ENCODE assay signal across 18 cellular contexts in genomic region chr21:38914071-38914491, GRCh38.
DNase-seq lines count a peak whose midpoint lies in the region; ATAC-seq and TF ChIP-seq lines count a peak whose summit lies in the region.
"Had no signal": no experiment of that assay in that cellular context is flagged by ENCODE, and none has a peak within 500 bp of the region (broad histone marks: within the 10 kb centered on the region; RNA-seq: fewer than 3 reads in every experiment).

No MANE protein-coding gene starts in this region.

- H4K91ac ChIP-seq in mesenchymal stem cell (ENCODE audit: low read length) = peak overlapping the region; percentile 14

- peak overlapping the region in 1 of 2 experiments; percentile 5 for H3K14ac ChIP-seq in mesenchymal stem cell (ENCODE audit: low read length in 2 of 2)

- no peak overlapping the region for H2BK15ac ChIP-seq in mesenchymal stem cell (ENCODE audit: low read depth, poor library complexity, severe bottlenecking)

- H3K18ac ChIP-seq in mesenchymal stem cell (ENCODE audit: low read depth in 1 of 2, low read length in 2 of 2) = peak overlapping the region; percentile 23 to 76

- H3K36me3 Mint-ChIP-seq in activated T-helper 2 cell treated with anti-CD3 and anti-CD28 coated beads, Interferon-gamma antibody, Interleukin-2, Interleukin-4, amounts not matched to agents 10 μg/mL and 5 μg/mL and 100 μg/mL, durations not matched to agents 14 hours and 24 hours and 36 hours (ENCODE audit: low read depth) = no peaks in the 10 kb centered on the region
- H3K36me3 Mint-ChIP-seq: activated naive CD8-positive, alpha-beta T cell treated with anti-CD3 and anti-CD28 coated beads, Interleukin-2, amount 10 ng/mL, durations not matched to agents 7 days and 5 days; brain; CD14-positive monocyte; stimulated activated naive B cell treated with anti-CD40 and anti-IgM and Interleukin-4, amounts not matched to agents 10 μg/mL and 1 μg/mL and 100 μg/mL, for 72 hours had no signal

- H3K9ac ChIP-seq in duodenal mucosa (ENCODE audit: low read depth in 1 of 2, low read length in 2 of 2) (peak overlapping the region; percentile 67 to 78), mesenchymal stem cell (ENCODE audit: low read length) (no peak overlapping the region)
- H3K9ac ChIP-seq: SK-N-SH had no signal

- H3K36me3 ChIP-seq in duodenal mucosa (ENCODE audit: control insufficient read depth in 1 of 2, insufficient read depth in 2 of 2, low read length in 2 of 2) = no peaks in the 10 kb centered on the region
- no peaks in the 10 kb centered on the region for H3K36me3 ChIP-seq in mesenchymal stem cell (ENCODE audit: control insufficient read depth in 1 of 2, insufficient read depth in 2 of 2, low read depth in 1 of 2, low read length in 2 of 2)

- no peak overlapping the region for H3K27ac Mint-ChIP-seq in activated T-helper 2 cell treated with anti-CD3 and anti-CD28 coated beads, Interferon-gamma antibody, Interleukin-2, Interleukin-4, amounts not matched to agents 10 μg/mL and 5 μg/mL and 100 μg/mL, durations not matched to agents 14 hours and 24 hours and 36 hours
- H3K27ac Mint-ChIP-seq: activated naive CD8-positive, alpha-beta T cell treated with anti-CD3 and anti-CD28 coated beads, Interleukin-2, amount 10 ng/mL, durations not matched to agents 7 days and 5 days; activated T-helper 1 cell treated with anti-CD3 and anti-CD28 coated beads, Interleukin-12 subunit alpha, Interleukin-12 subunit beta, Interleukin-2, Interleukin-4 antibody, amounts not matched to agents 30 ng/mL and 10 ng/mL and 1 ng/mL, durations not matched to agents 14 hours and 24 hours and 36 hours; stimulated activated naive B cell treated with anti-CD40 and anti-IgM and Interleukin-4, amounts not matched to agents 10 μg/mL and 1 μg/mL and 100 μg/mL, for 72 hours had no signal

- H3K27me3 ChIP-seq in duodenal mucosa (ENCODE audit: control insufficient read depth in 1 of 2, insufficient read depth in 2 of 2, low read length in 2 of 2) (no peaks in the 10 kb centered on the region), mesenchymal stem cell (ENCODE audit: control insufficient read depth in 1 of 2, insufficient read depth in 1 of 2, low read length in 2 of 2) (peaks cover 0 to 31% of the 10 kb centered on the region in 2 experiments)

- H2AFZ ChIP-seq in mesenchymal stem cell (ENCODE audit: low read depth, low read length) = no peak overlapping the region

- H3K9me3 Mint-ChIP-seq in activated T-helper 2 cell treated with anti-CD3 and anti-CD28 coated beads, Interferon-gamma antibody, Interleukin-2, Interleukin-4, amounts not matched to agents 10 μg/mL and 5 μg/mL and 100 μg/mL, durations not matched to agents 14 hours and 24 hours and 36 hours = no peaks in the 10 kb centered on the region
- H3K9me3 Mint-ChIP-seq: activated naive CD8-positive, alpha-beta T cell treated with anti-CD3 and anti-CD28 coated beads, Interleukin-2, amount 10 ng/mL, durations not matched to agents 7 days and 5 days; activated T-helper 1 cell treated with anti-CD3 and anti-CD28 coated beads, Interleukin-12 subunit alpha, Interleukin-12 subunit beta, Interleukin-2, Interleukin-4 antibody, amounts not matched to agents 30 ng/mL and 10 ng/mL and 1 ng/mL, durations not matched to agents 14 hours and 24 hours and 36 hours; brain; neural crest cell; stimulated activated naive B cell treated with anti-CD40 and anti-IgM and Interleukin-4, amounts not matched to agents 10 μg/mL and 1 μg/mL and 100 μg/mL, for 72 hours had no signal

- H3K27ac ChIP-seq in duodenal mucosa (ENCODE audit: low read depth, low read length) = peak overlapping the region; percentile 90
- H3K27ac ChIP-seq in mesenchymal stem cell (ENCODE audit: low read length, poor library complexity, severe bottlenecking) = no peak overlapping the region
- peak overlapping the region; percentile 14 for H3K27ac ChIP-seq in temporal lobe (ENCODE audit: low read depth, low read length)

- H3K27me3 Mint-ChIP-seq in activated T-helper 2 cell treated with anti-CD3 and anti-CD28 coated beads, Interferon-gamma antibody, Interleukin-2, Interleukin-4, amounts not matched to agents 10 μg/mL and 5 μg/mL and 100 μg/mL, durations not matched to agents 14 hours and 24 hours and 36 hours (ENCODE audit: low read depth) = peaks cover 1% of the 10 kb centered on the region

- intact Hi-C loops in activated T-helper 2 cell treated with anti-CD3 and anti-CD28 coated beads, Interferon-gamma antibody, Interleukin-2, Interleukin-4, amounts not matched to agents 10 μg/mL and 5 μg/mL and 100 μg/mL, durations not matched to agents 14 hours and 24 hours and 36 hours (cut with micrococcal nuclease) = loop anchor here (1.0 to 5.0 kb wide), 4 partner anchors 63 to 146 kb away; partner anchors contain the start of gene ETS2

- peaks cover 23% of the 10 kb centered on the region for H3K4me1 Mint-ChIP-seq in activated T-helper 2 cell treated with anti-CD3 and anti-CD28 coated beads, Interferon-gamma antibody, Interleukin-2, Interleukin-4, amounts not matched to agents 10 μg/mL and 5 μg/mL and 100 μg/mL, durations not matched to agents 14 hours and 24 hours and 36 hours (ENCODE audit: low read depth)
- H3K4me1 Mint-ChIP-seq: activated naive CD8-positive, alpha-beta T cell treated with anti-CD3 and anti-CD28 coated beads, Interleukin-2, amount 10 ng/mL, durations not matched to agents 7 days and 5 days; neural crest cell had no signal

- H2BK12ac ChIP-seq in mesenchymal stem cell (ENCODE audit: low read length in 2 of 2) = peak overlapping the region; percentile 29 to 94

- 97% methylated on average over 1 of the region's 1 CpG for WGBS in mesenchymal stem cell

- no peak overlapping the region for H4K8ac ChIP-seq in mesenchymal stem cell (ENCODE audit: low read length)

- POLR2A ChIA-PET in HEK293T (lab: Yijun Ruan, JAX) = no interaction called here

- H3K4me3 ChIP-seq in duodenal mucosa (ENCODE audit: low read depth in 1 of 2, low read length in 2 of 2) (peak overlapping the region in 1 of 2 donors; percentile 0), mesenchymal stem cell (ENCODE audit: insufficient read depth in 1 of 2, low read depth in 1 of 2, low read length in 2 of 2) (no peak overlapping the region)

- CTCF ChIA-PET in HEK293T (lab: Yijun Ruan, JAX) = no interaction called here

- H3K4me1 ChIP-seq in duodenal mucosa (ENCODE audit: control insufficient read depth in 1 of 2, insufficient read depth in 2 of 2, low read length in 2 of 2) (peaks cover 47 to 69% of the 10 kb centered on the region in 2 donors), mesenchymal stem cell (ENCODE audit: control insufficient read depth, insufficient read depth, low read depth, low read length) (peaks cover 9% of the 10 kb centered on the region)

- no peak for DNase-seq in HEK293T (ENCODE audit: extremely low spot score)
- DNase-seq in mesenchymal stem cell = no peak
- DNase-seq in SKM-1 (lab: John Stamatoyannopoulos, UW; ENCODE audit: unreplicated experiment) = no peak
- DNase-seq in activated T-helper 2 cell treated with anti-CD3 and anti-CD28 coated beads, Interferon-gamma antibody, Interleukin-2, Interleukin-4, amounts not matched to agents 10 μg/mL and 5 μg/mL and 100 μg/mL, durations not matched to agents 14 hours and 24 hours and 36 hours (ENCODE audit: low spot score) = no peak
- DNase-seq in NCI-H446 treated with DMSO at 0.1 percent for 48 hours (lab: John Stamatoyannopoulos, UW) = no peak
- DNase-seq: activated naive CD8-positive, alpha-beta T cell treated with anti-CD3 and anti-CD28 coated beads, Interleukin-2, amount 10 ng/mL, durations not matched to agents 7 days and 5 days; NK-92 treated with Interleukin-12 subunit alpha and Interleukin-12 subunit beta, amount 100 ng/mL, for 24 hours; stimulated activated naive B cell treated with anti-CD40 and anti-IgM and Interleukin-4, amounts not matched to agents 10 μg/mL and 1 μg/mL and 100 μg/mL, for 72 hours; T1000 had no signal

- H2BK5ac ChIP-seq in mesenchymal stem cell (ENCODE audit: low read depth, low read length, poor library complexity, severe bottlenecking) = no peak overlapping the region

- no peaks in the 10 kb centered on the region for H3K9me3 ChIP-seq in duodenal mucosa (ENCODE audit: control insufficient read depth in 1 of 2, low read length in 2 of 2)
- no peaks in the 10 kb centered on the region for H3K9me3 ChIP-seq in mesenchymal stem cell (ENCODE audit: control insufficient read depth, low read length)
- H3K9me3 ChIP-seq: SK-N-SH had no signal

- no peak for ATAC-seq in GM21423 (IDR thresholded peaks at IDR 0.05; ENCODE audit: unreplicated experiment)
- ATAC-seq: activated CD4-positive, CD25-positive, alpha-beta regulatory T cell treated with anti-CD3 and anti-CD28 coated beads, Interleukin-2, amount 50 U/mL, for 24 hours; stimulated activated naive B cell treated with anti-CD40 and anti-IgM and Interleukin-4, amounts not matched to agents 10 μg/mL and 1 μg/mL and 100 μg/mL, for 72 hours had no signal

- H3K4me2 ChIP-seq in mesenchymal stem cell (ENCODE audit: low read length, poor library complexity, severe bottlenecking) = no peak overlapping the region
- H3K4me2 ChIP-seq: SK-N-SH had no signal

- no peak overlapping the region for H3K4me3 Mint-ChIP-seq in activated T-helper 2 cell treated with anti-CD3 and anti-CD28 coated beads, Interferon-gamma antibody, Interleukin-2, Interleukin-4, amounts not matched to agents 10 μg/mL and 5 μg/mL and 100 μg/mL, durations not matched to agents 14 hours and 24 hours and 36 hours (ENCODE audit: low read depth)
- H3K4me3 Mint-ChIP-seq: activated naive CD8-positive, alpha-beta T cell treated with anti-CD3 and anti-CD28 coated beads, Interleukin-2, amount 10 ng/mL, durations not matched to agents 7 days and 5 days; activated T-helper 1 cell treated with anti-CD3 and anti-CD28 coated beads, Interleukin-12 subunit alpha, Interleukin-12 subunit beta, Interleukin-2, Interleukin-4 antibody, amounts not matched to agents 30 ng/mL and 10 ng/mL and 1 ng/mL, durations not matched to agents 14 hours and 24 hours and 36 hours; brain; CD14-positive monocyte; neural crest cell; stimulated activated naive B cell treated with anti-CD40 and anti-IgM and Interleukin-4, amounts not matched to agents 10 μg/mL and 1 μg/mL and 100 μg/mL, for 72 hours had no signal

- no peak overlapping the region for H3K4ac ChIP-seq in mesenchymal stem cell (ENCODE audit: low read depth in 1 of 2, low read length in 2 of 2)

- H2AK5ac ChIP-seq in mesenchymal stem cell (ENCODE audit: low read length, severe bottlenecking) = no peak overlapping the region

- H3K23ac ChIP-seq in mesenchymal stem cell (ENCODE audit: low read length in 2 of 2) = no peak overlapping the region

- no peaks in the 10 kb centered on the region for H3K79me1 ChIP-seq in mesenchymal stem cell (replicated peaks; ENCODE audit: low read length, poor library complexity, severe bottlenecking)

- no peak overlapping the region for H2BK120ac ChIP-seq in mesenchymal stem cell (ENCODE audit: low read depth, low read length)

TF ChIP-seq in HEK293T, 16 proteins besides CTCF, POLR2A, EP300 and RAD21:
- peak; percentile 34; the same call in 1 of the 2 replicates for TF ChIP-seq TARDBP (IDR thresholded peaks at IDR 0.05)
- TF ChIP-seq ZNF384 (IDR thresholded peaks at IDR 0.05) = no peak
